Comparison of ENCODE assay signal across 18 cellular contexts in genomic region chr4:153273736-153274135, GRCh38.
"Had no signal": no experiment of that assay in that cellular context is flagged by ENCODE, and none has a peak within 500 bp of the region (broad histone marks: within the 10 kb centered on the region; RNA-seq: fewer than 3 reads in every experiment).

No MANE protein-coding gene starts in this region.

- DNase-seq: dermis blood vessel endothelial cell; erythroblast; gastrocnemius medialis; heart right ventricle; islet precursor cell; left colon; naive thymus-derived CD4-positive, alpha-beta T cell; posterior cingulate gyrus; sigmoid colon; stimulated activated CD4-positive, alpha-beta T cell treated with anti-CD3 and anti-CD28 coated beads, Interleukin-2, amount 100 ng/mL, for 24 hours; stimulated activated CD4-positive, alpha-beta T cell treated with anti-CD3 and anti-CD28 coated beads, Interleukin-4, amount 100 ng/mL, for 4 hours; stimulated activated naive B cell treated with anti-CD40 and anti-IgM and Interleukin-4, amounts not matched to agents 10 μg/mL and 1 μg/mL and 100 μg/mL, for 72 hours; stimulated activated naive CD8-positive, alpha-beta T cell treated with anti-CD3 and anti-CD28 coated beads, Interleukin-15, amount 100 ng/mL, for 72 hours; testis; transverse colon had no signal

- H3K4me3 Mint-ChIP-seq: naive thymus-derived CD4-positive, alpha-beta T cell; stimulated activated naive B cell treated with anti-CD40 and anti-IgM and Interleukin-4, amounts not matched to agents 10 μg/mL and 1 μg/mL and 100 μg/mL, for 72 hours; stimulated activated naive CD8-positive, alpha-beta T cell treated with anti-CD3 and anti-CD28 coated beads, Interleukin-15, amount 100 ng/mL, for 72 hours had no signal

- H3K27ac Mint-ChIP-seq: naive thymus-derived CD4-positive, alpha-beta T cell; stimulated activated naive B cell treated with anti-CD40 and anti-IgM and Interleukin-4, amounts not matched to agents 10 μg/mL and 1 μg/mL and 100 μg/mL, for 72 hours; stimulated activated naive CD8-positive, alpha-beta T cell treated with anti-CD3 and anti-CD28 coated beads, Interleukin-15, amount 100 ng/mL, for 72 hours had no signal

- H3K36me3 Mint-ChIP-seq: stimulated activated naive B cell treated with anti-CD40 and anti-IgM and Interleukin-4, amounts not matched to agents 10 μg/mL and 1 μg/mL and 100 μg/mL, for 72 hours had no signal

- H3K27me3 ChIP-seq: gastrocnemius medialis, heart right ventricle, neutrophil, right atrium auricular region, sigmoid colon, testis, transverse colon had no signal

- H3K9me3 ChIP-seq: gastrocnemius medialis, heart right ventricle, neutrophil, right atrium auricular region, sigmoid colon, testis, transverse colon had no signal

- H3K27me3 Mint-ChIP-seq: naive thymus-derived CD4-positive, alpha-beta T cell; stimulated activated naive B cell treated with anti-CD40 and anti-IgM and Interleukin-4, amounts not matched to agents 10 μg/mL and 1 μg/mL and 100 μg/mL, for 72 hours; stimulated activated naive CD8-positive, alpha-beta T cell treated with anti-CD3 and anti-CD28 coated beads, Interleukin-15, amount 100 ng/mL, for 72 hours had no signal

- H3K36me3 ChIP-seq: neutrophil, right atrium auricular region had no signal

- ATAC-seq: gastrocnemius medialis; heart right ventricle; naive thymus-derived CD4-positive, alpha-beta T cell; stimulated activated naive B cell treated with anti-CD40 and anti-IgM and Interleukin-4, amounts not matched to agents 10 μg/mL and 1 μg/mL and 100 μg/mL, for 72 hours; stimulated activated naive CD8-positive, alpha-beta T cell treated with anti-CD3 and anti-CD28 coated beads, Interleukin-15, amount 100 ng/mL, for 72 hours had no signal

- H3K27ac ChIP-seq: gastrocnemius medialis, heart right ventricle, neutrophil, right atrium auricular region, sigmoid colon, skin epidermis, testis had no signal

- H3K4me1 ChIP-seq: gastrocnemius medialis, testis had no signal

- H3K4me3 ChIP-seq: gastrocnemius medialis, heart right ventricle, right atrium auricular region, sigmoid colon, skin epidermis, testis, transverse colon had no signal

- H3K9me3 Mint-ChIP-seq: stimulated activated naive B cell treated with anti-CD40 and anti-IgM and Interleukin-4, amounts not matched to agents 10 μg/mL and 1 μg/mL and 100 μg/mL, for 72 hours; stimulated activated naive CD8-positive, alpha-beta T cell treated with anti-CD3 and anti-CD28 coated beads, Interleukin-15, amount 100 ng/mL, for 72 hours had no signal
